ENCODE assay signal across 1 cellular context in genomic region chr9:2904242-2904930, GRCh38.
TF ChIP-seq lines count a peak whose summit lies in the region.

No MANE protein-coding gene starts in this region.

TF ChIP-seq in GM23338, 12 proteins besides CTCF, POLR2A, EP300 and RAD21 (continued from another document):
- TF ChIP-seq REST (IDR thresholded peaks at IDR 0.05; ENCODE audit: unreplicated experiment) (no peak), ZNF462 (CRISPR knock-in tag; IDR thresholded peaks at IDR 0.05) (no peak), EZH2phosphoT487 (IDR thresholded peaks at IDR 0.05; ENCODE audit: unreplicated experiment) (no peak), CREB1 (CRISPR knock-in tag; IDR thresholded peaks at IDR 0.05; ENCODE audit: low read depth) (no peak)
